ENCODE assay signal across 8 cellular contexts in genomic region chr2:109030870-109031480, GRCh38. TPM values are rescaled to one million over a fixed set of nuclear protein-coding genes. Genes with fewer than 3 reads are reported as not detected.
DNase-seq lines count a peak whose midpoint lies in the region; ATAC-seq and TF ChIP-seq lines count a peak whose summit lies in the region.

No MANE protein-coding gene starts in this region.

- no peaks in the 10 kb centered on the region for H3K9me3 ChIP-seq in thoracic aorta

- peaks cover 5 to 11% of the 10 kb centered on the region in 2 donors for H3K4me1 ChIP-seq in thoracic aorta (ENCODE audit: control insufficient read depth in 1 of 2, low read depth in 2 of 2)

- H3K27ac Mint-ChIP-seq in memory B cell: no peak overlapping the region

- DNase-seq in activated CD4-positive, alpha-beta T cell treated with anti-CD3 and anti-CD28 coated beads for 1 hour: peak; percentile 17
- DNase-seq in activated CD4-positive, alpha-beta T cell treated with anti-CD3 and anti-CD28 coated beads, Interleukin-2, amount 50 U/mL, for 48 hours: no peak
- DNase-seq in activated naive CD4-positive, alpha-beta T cell treated with anti-CD3 and anti-CD28 coated beads, Interleukin-2, amount 50 U/mL, for 16 hours: peak; percentile 26
- DNase-seq in memory B cell (ENCODE audit: low spot score in 2 of 2) (no peak), thoracic aorta (ENCODE audit: low spot score) (no peak), NCI-H2029 treated with DMSO at 0.1 percent for 48 hours (lab: John Stamatoyannopoulos, UW) (no peak), pons (ENCODE audit: low spot score) (no peak)

- H3K4me3 ChIP-seq in thoracic aorta: peak overlapping the region; percentile 61

- peaks cover 4% of the 10 kb centered on the region for H3K27me3 Mint-ChIP-seq in memory B cell

- H3K4me1 Mint-ChIP-seq in memory B cell: peaks cover 12% of the 10 kb centered on the region

- no peaks in the 10 kb centered on the region for H3K36me3 ChIP-seq in thoracic aorta

- H3K36me3 Mint-ChIP-seq in memory B cell: no peaks in the 10 kb centered on the region

- no peak for TF ChIP-seq CTCF in thoracic aorta (IDR thresholded peaks at IDR 0.05)

- no peaks in the 10 kb centered on the region for H3K27me3 ChIP-seq in thoracic aorta (replicated peaks; ENCODE audit: insufficient read depth)

- H3K27ac ChIP-seq in thoracic aorta: no peak overlapping the region

- peak overlapping the region; percentile 94 for H3K4me3 Mint-ChIP-seq in memory B cell

- H3K9me3 Mint-ChIP-seq in memory B cell: no peaks in the 10 kb centered on the region

- ATAC-seq in memory B cell (ENCODE audit: low read depth): peak; percentile 32
- no peak for ATAC-seq in thoracic aorta (ENCODE audit: insufficient number of reproducible peaks, low FRiP score, low read depth)
- no peak for ATAC-seq in HG03175 (IDR thresholded peaks at IDR 0.05; ENCODE audit: unreplicated experiment)

RNA-seq across cellular contexts. Expression of gene EDAR, which starts 42.0 kb away (rescaled TPM):
- total RNA-seq in thoracic aorta: not detected

Comparison
In these comparisons a context has a peak if more than half of its experiments do, and no peak if none do; other contexts are left out.
1. DNase-seq: peak in activated CD4-positive, alpha-beta T cell treated with anti-CD3 and anti-CD28 coated beads for 1 hour (single experiment) and activated naive CD4-positive, alpha-beta T cell treated with anti-CD3 and anti-CD28 coated beads, Interleukin-2, amount 50 U/mL, for 16 hours (single experiment); none in activated CD4-positive, alpha-beta T cell treated with anti-CD3 and anti-CD28 coated beads, Interleukin-2, amount 50 U/mL, for 48 hours (0 of 2), memory B cell (0 of 2), thoracic aorta (single experiment), NCI-H2029 treated with DMSO at 0.1 percent for 48 hours (single experiment) and pons (single experiment).